8 cellular contexts compared by ENCODE assay signal in the genomic region with DNA sequence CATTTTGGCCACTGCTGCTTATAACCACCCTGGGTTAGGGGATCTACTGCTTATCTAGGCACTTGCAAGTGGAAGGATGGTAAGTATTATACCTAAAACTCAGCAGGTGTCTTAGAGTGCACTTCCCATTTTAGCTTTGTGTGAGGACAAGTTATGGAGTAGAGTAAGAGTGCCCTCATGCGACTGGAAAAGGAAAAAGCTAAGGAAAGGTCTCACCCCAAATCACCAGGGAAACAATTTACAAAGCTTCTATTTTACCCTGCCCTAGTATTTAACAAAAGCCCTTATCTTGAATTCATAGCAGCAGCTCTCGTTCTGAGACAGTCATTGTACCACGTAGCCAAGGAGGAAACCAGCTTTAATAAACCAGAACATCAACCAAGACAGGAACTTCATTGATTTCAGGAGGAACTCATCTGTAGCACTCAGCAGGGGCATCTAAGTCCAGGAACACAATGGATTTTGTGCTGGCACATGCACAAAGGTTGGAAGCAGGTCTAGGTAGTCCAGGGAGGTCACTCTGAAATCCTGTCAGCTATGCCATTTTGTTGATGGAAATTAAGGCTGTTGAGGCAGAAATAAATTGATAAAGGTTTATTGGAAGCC. TPM values are rescaled to one million over a fixed set of nuclear protein-coding genes. Genes with fewer than 3 reads are reported as not detected.
DNase-seq lines count a peak whose midpoint lies in the region; ATAC-seq and TF ChIP-seq lines count a peak whose summit lies in the region.

No MANE protein-coding gene starts in this region.

- DNase-seq in AG09319 (ENCODE audit: extremely low read depth, low read depth) (no peak), NCI-H1436 treated with DMSO at 0.1 percent for 48 hours (lab: John Stamatoyannopoulos, UW) (peak; percentile 35), medulla oblongata (ENCODE audit: extremely low spot score) (peak; percentile 94), aorta (no peak), GOT3 (lab: John Stamatoyannopoulos, UW) (no peak)
- peak; percentile 23 to 45 (median 40) for DNase-seq in effector memory CD8-positive, alpha-beta T cell

- H3K27ac ChIP-seq in aorta (ENCODE audit: low read depth in 1 of 2, low read length in 2 of 2) = no peak overlapping the region

- WGBS in aorta, 2 donors = 0 to 2% methylated on average over 3 of the region's 3 CpGs

- no peak overlapping the region for H3K4me3 Mint-ChIP-seq in effector memory CD8-positive, alpha-beta T cell

- TF ChIP-seq CTCF in AG09319 (IDR thresholded peaks at IDR 0.05; ENCODE audit: low read depth, low read length) (peak; percentile 80), GM12874 (IDR thresholded peaks at IDR 0.05; ENCODE audit: insufficient read depth, low read depth, low read length) (peak; percentile 72)

- peaks cover 12 to 19% of the 10 kb centered on the region in 2 donors for H3K27me3 Mint-ChIP-seq in effector memory CD8-positive, alpha-beta T cell

- no peaks in the 10 kb centered on the region for H3K9me3 Mint-ChIP-seq in effector memory CD8-positive, alpha-beta T cell

- H3K4me3 ChIP-seq in aorta (ENCODE audit: low read length in 2 of 2) = no peak overlapping the region

- H3K36me3 Mint-ChIP-seq in effector memory CD8-positive, alpha-beta T cell (ENCODE audit: insufficient read depth) = peaks cover 2% of the 10 kb centered on the region

- no peak overlapping the region for H3K27ac Mint-ChIP-seq in effector memory CD8-positive, alpha-beta T cell

- no peaks in the 10 kb centered on the region for H3K36me3 ChIP-seq in aorta (ENCODE audit: control insufficient read depth in 1 of 2, insufficient read depth in 2 of 2, low read length in 1 of 2)

- ATAC-seq in SK-N-SH treated with all-trans-retinoic acid at 6 μM for 48 hours (peak; percentile 94), aorta (ENCODE audit: low FRiP score) (peak; percentile 78)
- peak; percentile 85 for ATAC-seq in effector memory CD8-positive, alpha-beta T cell (replicated peaks)

- no peaks in the 10 kb centered on the region for H3K27me3 ChIP-seq in aorta (ENCODE audit: control insufficient read depth in 1 of 2, insufficient read depth in 2 of 2, low read length in 1 of 2)

- intact Hi-C loops in aorta (cut with DNase I) = loop anchor here (1.0 to 10.0 kb wide), 5 partner anchors 37 to 280 kb away; partner anchors contain the start of gene ARG2 (in 1 of the 2)

- no peaks in the 10 kb centered on the region for H3K4me1 ChIP-seq in aorta (ENCODE audit: control insufficient read depth in 1 of 2, insufficient read depth in 2 of 2, low read length in 2 of 2)

- no peaks in the 10 kb centered on the region for H3K4me1 Mint-ChIP-seq in effector memory CD8-positive, alpha-beta T cell (ENCODE audit: low read depth in 2 of 2)

- H3K9me3 ChIP-seq in aorta (ENCODE audit: control insufficient read depth, low read length) = no peaks in the 10 kb centered on the region

TF ChIP-seq in SK-N-SH treated with all-trans-retinoic acid at 6 μM for 48 hours, 23 proteins besides CTCF, POLR2A, EP300 and RAD21:
- TF ChIP-seq ARNTL (CRISPR knock-in tag; IDR thresholded peaks at IDR 0.05; ENCODE audit: borderline replicate concordance, low read depth) (no peak), ZNF8 (CRISPR knock-in tag; IDR thresholded peaks at IDR 0.05) (no peak), ZFP3 (CRISPR knock-in tag; IDR thresholded peaks at IDR 0.05) (no peak), ZNF565 (CRISPR knock-in tag; conservative IDR thresholded peaks at IDR 0.05; ENCODE audit: low read depth) (no peak), OSR1 (CRISPR knock-in tag; IDR thresholded peaks at IDR 0.05) (no peak), TCF4 (CRISPR knock-in tag; IDR thresholded peaks at IDR 0.05; ENCODE audit: borderline replicate concordance) (no peak), GLIS3 (CRISPR knock-in tag; IDR thresholded peaks at IDR 0.05) (no peak), ESRRG (CRISPR knock-in tag; IDR thresholded peaks at IDR 0.05) (no peak), ISL1 (CRISPR knock-in tag; IDR thresholded peaks at IDR 0.05) (no peak), TSHZ2 (CRISPR knock-in tag; IDR thresholded peaks at IDR 0.05) (no peak), SNAI2 (CRISPR knock-in tag; IDR thresholded peaks at IDR 0.05) (no peak), TOX (CRISPR knock-in tag; IDR thresholded peaks at IDR 0.05; ENCODE audit: borderline replicate concordance) (no peak)
- TF ChIP-seq, protein P1, sequence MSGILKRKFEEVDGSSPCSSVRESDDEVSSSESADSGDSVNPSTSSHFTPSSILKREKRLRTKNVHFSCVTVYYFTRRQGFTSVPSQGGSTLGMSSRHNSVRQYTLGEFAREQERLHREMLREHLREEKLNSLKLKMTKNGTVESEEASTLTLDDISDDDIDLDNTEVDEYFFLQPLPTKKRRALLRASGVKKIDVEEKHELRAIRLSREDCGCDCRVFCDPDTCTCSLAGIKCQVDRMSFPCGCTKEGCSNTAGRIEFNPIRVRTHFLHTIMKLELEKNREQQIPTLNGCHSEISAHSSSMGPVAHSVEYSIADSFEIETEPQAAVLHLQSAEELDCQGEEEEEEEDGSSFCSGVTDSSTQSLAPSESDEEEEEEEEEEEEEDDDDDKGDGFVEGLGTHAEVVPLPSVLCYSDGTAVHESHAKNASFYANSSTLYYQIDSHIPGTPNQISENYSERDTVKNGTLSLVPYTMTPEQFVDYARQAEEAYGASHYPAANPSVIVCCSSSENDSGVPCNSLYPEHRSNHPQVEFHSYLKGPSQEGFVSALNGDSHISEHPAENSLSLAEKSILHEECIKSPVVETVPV (CRISPR knock-in tag; IDR thresholded peaks at IDR 0.05) = no peak
- TF ChIP-seq, protein P2, sequence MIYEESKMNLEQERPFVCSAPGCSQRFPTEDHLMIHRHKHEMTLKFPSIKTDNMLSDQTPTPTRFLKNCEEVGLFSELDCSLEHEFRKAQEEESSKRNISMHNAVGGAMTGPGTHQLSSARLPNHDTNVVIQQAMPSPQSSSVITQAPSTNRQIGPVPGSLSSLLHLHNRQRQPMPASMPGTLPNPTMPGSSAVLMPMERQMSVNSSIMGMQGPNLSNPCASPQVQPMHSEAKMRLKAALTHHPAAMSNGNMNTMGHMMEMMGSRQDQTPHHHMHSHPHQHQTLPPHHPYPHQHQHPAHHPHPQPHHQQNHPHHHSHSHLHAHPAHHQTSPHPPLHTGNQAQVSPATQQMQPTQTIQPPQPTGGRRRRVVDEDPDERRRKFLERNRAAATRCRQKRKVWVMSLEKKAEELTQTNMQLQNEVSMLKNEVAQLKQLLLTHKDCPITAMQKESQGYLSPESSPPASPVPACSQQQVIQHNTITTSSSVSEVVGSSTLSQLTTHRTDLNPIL (CRISPR knock-in tag; IDR thresholded peaks at IDR 0.05; ENCODE audit: low read depth) = no peak
TF ChIP-seq in SK-N-SH treated with all-trans-retinoic acid at 6 μM for 48 hours: peak in this region for 0.

RNA-seq across cellular contexts. Expression of gene RDH12, which starts 2.9 kb away (rescaled TPM):
- not detected for total RNA-seq in aorta
- under 1 TPM in 1 of 2 donors, not detected in 1; 0.50 TPM for polyA plus RNA-seq in aorta

RNA-seq across cellular contexts. Expression of gene RDH11, which starts 9.0 kb away (rescaled TPM):
- 10 to 100 TPM; 34.8 to 38.7 TPM for total RNA-seq in aorta
- 10 to 100 TPM; 24.2 to 36.9 TPM for polyA plus RNA-seq in aorta

RNA-seq across cellular contexts. Expression of gene VTI1B, which starts 30.2 kb away (rescaled TPM):
- total RNA-seq in aorta = 10 to 100 TPM; 94.0 to 95.4 TPM
- 100 to 1,000 TPM in 1 of 2 donors, 10 to 100 TPM in 1; 88.9 to 140 TPM for polyA plus RNA-seq in aorta

Comparison
In these comparisons a context has a peak if more than half of its experiments do, and no peak if none do; other contexts are left out.
1. DNase-seq: peak in NCI-H1436 treated with DMSO at 0.1 percent for 48 hours (single experiment), effector memory CD8-positive, alpha-beta T cell (3 of 3) and medulla oblongata (single experiment); none in AG09319 (single experiment), aorta (0 of 2) and GOT3 (single experiment).
2. Peak in every context shown above with its lines, with median percentiles within 50 percentile points of each other: ATAC-seq.